In the genomic region with DNA sequence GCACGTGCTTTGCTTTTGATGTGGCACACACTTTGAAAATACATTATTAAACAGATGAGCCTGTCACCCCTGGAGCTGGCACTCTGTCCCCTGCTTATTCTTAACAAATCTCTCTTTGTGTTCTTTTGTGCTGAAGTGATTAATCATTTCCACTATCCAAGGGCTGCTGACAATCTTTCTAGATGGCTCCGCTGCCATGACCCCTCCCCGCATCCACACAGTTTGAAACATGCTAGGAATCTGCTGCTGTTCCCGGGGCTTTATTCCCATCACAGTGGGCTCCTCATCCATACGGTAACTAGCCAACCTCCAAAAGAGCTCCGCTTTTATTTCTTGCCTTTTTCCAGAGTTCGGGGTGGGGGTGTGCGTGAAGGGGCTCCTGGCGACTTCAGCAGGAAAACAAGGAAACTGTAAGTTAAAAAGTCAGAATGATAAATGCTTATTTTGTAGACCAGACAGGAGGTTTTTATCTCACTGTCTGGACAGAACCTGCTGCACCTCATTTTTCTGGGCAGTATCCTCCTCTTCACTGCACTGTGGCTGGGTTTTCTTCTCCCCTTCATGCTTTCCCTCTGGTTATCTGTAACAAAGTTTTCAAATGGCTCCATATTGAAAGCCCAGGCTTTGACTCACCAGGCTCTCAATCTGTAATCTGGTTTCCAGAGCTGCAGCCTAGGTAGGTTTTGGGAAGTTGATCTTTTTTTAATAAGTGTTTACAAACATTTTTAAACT, we compare ENCODE assay signal across 1 cellular context.
TF ChIP-seq lines count a peak whose summit lies in the region.

No MANE protein-coding gene starts in this region.

TF ChIP-seq in H1, 55 proteins besides CTCF, POLR2A, EP300 and RAD21:
- TF ChIP-seq SUZ12 (IDR thresholded peaks at IDR 0.05; ENCODE audit: low read length) (no peak), EZH2 (IDR thresholded peaks at IDR 0.05; ENCODE audit: low read depth, low read length, severe bottlenecking) (no peak), TEAD4 (IDR thresholded peaks at IDR 0.05; ENCODE audit: low read depth, low read length) (peak; percentile 46; the same call in 1 of the 2 replicates), NRF1 (IDR thresholded peaks at IDR 0.05; ENCODE audit: low read depth, low read length) (no peak), GABPA (IDR thresholded peaks at IDR 0.05; ENCODE audit: borderline replicate concordance, insufficient read depth, low read length) (no peak), FOSL1 (IDR thresholded peaks at IDR 0.05; ENCODE audit: insufficient read depth, low read depth, low read length) (no peak), CEBPB (IDR thresholded peaks at IDR 0.05; ENCODE audit: low read depth, low read length) (no peak), TAF1 (IDR thresholded peaks at IDR 0.05; ENCODE audit: low read depth, low read length) (0 out of 2 replicates have a peak, but pooled peaks have one; percentile 17)
